In genomic region chr2:145350011-145350410, GRCh38 we compare ENCODE assay signal across 17 cellular contexts.
A peak's percentile ranks its signal among the peaks of the same experiment; 100 is the strongest.
DNase-seq lines count a peak whose midpoint lies in the region; TF ChIP-seq lines count a peak whose summit lies in the region.
"Had no signal": no experiment of that assay in that cellular context is flagged by ENCODE, and none has a peak within 500 bp of the region (broad histone marks: within the 10 kb centered on the region; RNA-seq: fewer than 3 reads in every experiment).

No MANE protein-coding gene starts in this region.

- no peaks in the 10 kb centered on the region for H3K9me3 ChIP-seq in uterus
- H3K9me3 ChIP-seq: tibial nerve had no signal

- H3K27ac ChIP-seq in uterus = no peak overlapping the region
- H3K27ac ChIP-seq: PC-9 had no signal

- H3K9me3 Mint-ChIP-seq in HFFc6 = no peaks in the 10 kb centered on the region
- H3K9me3 Mint-ChIP-seq: WTC11 had no signal

- peaks cover 33% of the 10 kb centered on the region for H3K4me1 Mint-ChIP-seq in HFFc6 (ENCODE audit: low read depth)
- H3K4me1 Mint-ChIP-seq: activated CD8-positive, alpha-beta memory T cell treated with anti-CD3 and anti-CD28 coated beads, Interleukin-2, amount 10 ng/mL, durations not matched to agents 7 days and 5 days; WTC11 had no signal

- no peaks in the 10 kb centered on the region for H3K27me3 Mint-ChIP-seq in HFFc6 (ENCODE audit: insufficient read depth)
- H3K27me3 Mint-ChIP-seq: activated CD8-positive, alpha-beta memory T cell treated with anti-CD3 and anti-CD28 coated beads, Interleukin-2, amount 10 ng/mL, durations not matched to agents 7 days and 5 days had no signal

- peak overlapping the region; percentile 31; the same call in 1 of the 2 replicates for H3K4me3 Mint-ChIP-seq in HFFc6
- H3K4me3 Mint-ChIP-seq: activated CD8-positive, alpha-beta memory T cell treated with anti-CD3 and anti-CD28 coated beads, Interleukin-2, amount 10 ng/mL, durations not matched to agents 7 days and 5 days; WTC11 had no signal

- DNase-seq in A172 (ENCODE audit: low spot score) (peak; percentile 26), HFFc6 (peak; percentile 57), amniotic stem cell (lab: John Stamatoyannopoulos, UW) (peak; percentile 40), glomerular visceral epithelial cell (ENCODE audit: extremely low spot score) (peak; percentile 26), NCI-H1105 (lab: John Stamatoyannopoulos, UW) (no peak), superior temporal gyrus (ENCODE audit: extremely low spot score) (no peak), uterus (no peak), GF-D8 (lab: John Stamatoyannopoulos, UW) (no peak)
- DNase-seq: activated CD8-positive, alpha-beta memory T cell treated with anti-CD3 and anti-CD28 coated beads, Interleukin-2, amount 10 ng/mL, durations not matched to agents 7 days and 5 days; activated naive CD4-positive, alpha-beta T cell; cerebellar nuclear complex; NCI-H187 treated with DMSO at 0.1 percent for 48 hours; NCI-H524; PC-9; stimulated activated CD4-positive, alpha-beta T cell treated with anti-CD3 and anti-CD28 coated beads, Interleukin-2, amount 100 ng/mL, for 48 hours had no signal

- intact Hi-C loops in uterus (cut with DNase I; ENCODE audit: low total_unique reads) = no loop called here

- no peaks in the 10 kb centered on the region for H3K4me1 ChIP-seq in uterus

- H3K4me3 ChIP-seq in uterus = no peak overlapping the region
- H3K4me3 ChIP-seq: PC-9, tibial nerve had no signal

- no peaks in the 10 kb centered on the region for H3K27me3 ChIP-seq in uterus
- H3K27me3 ChIP-seq: tibial nerve had no signal

- no peak for TF ChIP-seq POLR2A in uterus (IDR thresholded peaks at IDR 0.05)

- H3K36me3 Mint-ChIP-seq in HFFc6 (ENCODE audit: low read depth) = no peaks in the 10 kb centered on the region
- H3K36me3 Mint-ChIP-seq: activated CD8-positive, alpha-beta memory T cell treated with anti-CD3 and anti-CD28 coated beads, Interleukin-2, amount 10 ng/mL, durations not matched to agents 7 days and 5 days; WTC11 had no signal

- TF ChIP-seq CTCF in HFFc6 (IDR thresholded peaks at IDR 0.05) (no peak), uterus (IDR thresholded peaks at IDR 0.05) (no peak)

- H3K36me3 ChIP-seq in uterus = no peaks in the 10 kb centered on the region
- H3K36me3 ChIP-seq: tibial nerve had no signal

- H3K27ac Mint-ChIP-seq in HFFc6 = peak overlapping the region; percentile 60
- H3K27ac Mint-ChIP-seq: activated CD8-positive, alpha-beta memory T cell treated with anti-CD3 and anti-CD28 coated beads, Interleukin-2, amount 10 ng/mL, durations not matched to agents 7 days and 5 days; WTC11 had no signal

Comparison
In these comparisons a context has a peak if more than half of its experiments do, and no peak if none do; other contexts are left out.
1. DNase-seq: peak in A172 (single experiment), HFFc6 (single experiment), amniotic stem cell (single experiment) and glomerular visceral epithelial cell (single experiment); none in NCI-H1105 (single experiment), superior temporal gyrus (single experiment), uterus (0 of 2) and GF-D8 (single experiment).